28 cellular contexts compared by ENCODE assay signal in genomic region chr10:125076121-125076825, GRCh38.
A peak's percentile ranks its signal among the peaks of the same experiment; 100 is the strongest.
DNase-seq lines count a peak whose midpoint lies in the region; ATAC-seq and TF ChIP-seq lines count a peak whose summit lies in the region.
"Had no signal": no experiment of that assay in that cellular context is flagged by ENCODE, and none has a peak within 500 bp of the region (broad histone marks: within the 10 kb centered on the region; RNA-seq: fewer than 3 reads in every experiment).

No MANE protein-coding gene starts in this region.

- no peaks in the 10 kb centered on the region for H3K27me3 ChIP-seq in IMR-90 (ENCODE audit: control insufficient read depth, insufficient read depth, low read length)
- H3K27me3 ChIP-seq in lung (ENCODE audit: control insufficient read depth, insufficient read depth) = no peaks in the 10 kb centered on the region
- no peaks in the 10 kb centered on the region for H3K27me3 ChIP-seq in gastrocnemius medialis
- H3K27me3 ChIP-seq: esophagus squamous epithelium, neutrophil, thyroid gland had no signal

- peaks cover 59 to 87% of the 10 kb centered on the region in 2 experiments for H3K79me1 ChIP-seq in IMR-90 (ENCODE audit: low read depth in 1 of 2, low read length in 2 of 2)

- H4K91ac ChIP-seq in IMR-90 (ENCODE audit: insufficient read depth, low read depth, low read length) = peak overlapping the region; percentile 55; the same call in 1 of the 2 replicates

- H3K23ac ChIP-seq in IMR-90 (ENCODE audit: low read depth, low read length) = 0 out of 2 replicates have a peak overlapping the region, but pooled peaks have one; percentile 26

- no peak overlapping the region for H3K18ac ChIP-seq in IMR-90 (ENCODE audit: low read depth, low read length)

- peaks cover 6% of the 10 kb centered on the region for H3K27me3 Mint-ChIP-seq in endothelial cell (ENCODE audit: unreplicated experiment)
- H3K27me3 Mint-ChIP-seq: CD8-positive, alpha-beta memory T cell had no signal

- peaks cover 40% of the 10 kb centered on the region for H3K4me1 Mint-ChIP-seq in endothelial cell (ENCODE audit: unreplicated experiment)
- H3K4me1 Mint-ChIP-seq: CD8-positive, alpha-beta memory T cell; stimulated activated effector memory CD8-positive, alpha-beta T cell treated with anti-CD3 and anti-CD28 coated beads, Interleukin-12 subunit alpha, Interleukin-12 subunit beta, amount 100 ng/mL, for 72 hours had no signal

- POLR2A ChIA-PET in IMR-90 (lab: Charles Lee; ENCODE audit: unreplicated experiment) = no interaction called here

- H2AK9ac ChIP-seq in IMR-90 (replicated peaks; ENCODE audit: low read depth, low read length, poor library complexity) = peak overlapping the region; percentile 20

- peak overlapping the region; percentile 14 for H3K4me3 Mint-ChIP-seq in endothelial cell (ENCODE audit: unreplicated experiment)
- H3K4me3 Mint-ChIP-seq: CD8-positive, alpha-beta memory T cell; stimulated activated effector memory CD8-positive, alpha-beta T cell treated with anti-CD3 and anti-CD28 coated beads, Interleukin-12 subunit alpha, Interleukin-12 subunit beta, amount 100 ng/mL, for 72 hours had no signal

- TF ChIP-seq POLR2A in IMR-90 (IDR thresholded peaks at IDR 0.05; ENCODE audit: low read depth, low read length) = no peak
- TF ChIP-seq POLR2A in gastrocnemius medialis (IDR thresholded peaks at IDR 0.05) = no peak

- ATAC-seq in IMR-90 (ENCODE audit: low read depth) = no peak
- no peak for ATAC-seq in lung (ENCODE audit: insufficient read depth, low FRiP score)
- ATAC-seq in gastrocnemius medialis = no peak
- ATAC-seq in GM18502 (IDR thresholded peaks at IDR 0.05; ENCODE audit: poor library complexity, unreplicated experiment) = no peak
- ATAC-seq in HG02970 (IDR thresholded peaks at IDR 0.05; ENCODE audit: low FRiP score, unreplicated experiment) = no peak
- ATAC-seq: GM12878; stimulated activated effector memory CD8-positive, alpha-beta T cell treated with anti-CD3 and anti-CD28 coated beads, Interleukin-12 subunit alpha, Interleukin-12 subunit beta, amount 100 ng/mL, for 72 hours had no signal

- H4K5ac ChIP-seq in IMR-90 (ENCODE audit: low read depth, low read length) = 0 out of 2 replicates have a peak overlapping the region, but pooled peaks have one; percentile 19

- WGBS in IMR-90 (ENCODE audit: extremely low coverage in 2 of 2, insufficient read length in 1 of 2), 2 experiments = 93% methylated on average over 4 of the region's 15 CpGs; no CpG with 5 or more reads in 1 of the 2 experiments
- 76 to 86% methylated on average over 15 of the region's 15 CpGs for WGBS in lung, 2 donors

- H3K56ac ChIP-seq in IMR-90 (ENCODE audit: extremely low read depth, insufficient read depth, low read length) = no peak overlapping the region

- H2AK5ac ChIP-seq in IMR-90 (ENCODE audit: low read depth, low read length) = peak overlapping the region; percentile 88

- H3K9ac ChIP-seq in IMR-90 (ENCODE audit: low read depth, low read length) = no peak overlapping the region

- no peak overlapping the region for H3K4me2 ChIP-seq in IMR-90 (ENCODE audit: low read depth, low read length)

- CTCF ChIA-PET in IMR-90 (lab: Yijun Ruan, JAX) = no interaction called here

- H2BK15ac ChIP-seq in IMR-90 (ENCODE audit: low read depth, low read length) = no peak overlapping the region

- TF ChIP-seq RAD21 in IMR-90 (IDR thresholded peaks at IDR 0.05; ENCODE audit: low read length) = no peak

- H3K27ac ChIP-seq in IMR-90 (ENCODE audit: insufficient read depth, low read length) (peak overlapping the region; percentile 17; the same call in 1 of the 2 replicates), lung (ENCODE audit: low read depth in 1 of 2, low read length in 1 of 2) (peak overlapping the region; percentile 36 to 60), gastrocnemius medialis (peak overlapping the region; percentile 58 to 91 (median 76))

- in situ Hi-C loops in IMR-90 (cut with MboI; ENCODE audit: low sequenced_read_pairs) = no loop called here
- in situ Hi-C loops in gastrocnemius medialis (cut with MboI; ENCODE audit: low sequenced_read_pairs in 4 of 4) = no loop called here

- dilution Hi-C loops in IMR-90 (cut with HindIII; ENCODE audit: low sequenced_read_pairs, unreplicated experiment) = no loop called here

- H3K14ac ChIP-seq in IMR-90 (replicated peaks; ENCODE audit: low read depth, low read length) = peak overlapping the region; percentile 59

- peak overlapping the region; percentile 38; the same call in 1 of the 2 replicates for H2BK20ac ChIP-seq in IMR-90 (ENCODE audit: low read depth, low read length)

- H3K4me3 ChIP-seq in IMR-90 (ENCODE audit: insufficient read depth, low read depth, low read length) = no peak overlapping the region
- H3K4me3 ChIP-seq in lung = no peak overlapping the region
- no peak overlapping the region for H3K4me3 ChIP-seq in gastrocnemius medialis
- H3K4me3 ChIP-seq: esophagus squamous epithelium, GM12878, thyroid gland had no signal

- DNase-seq in IMR-90 (no peak), endothelial cell (ENCODE audit: low spot score) (no peak), lung (ENCODE audit: low spot score) (no peak), gastrocnemius medialis (peak in 1 of 2 donors; percentile 12), HuH-7.5 (ENCODE audit: low spot score) (no peak), foreskin melanocyte (no peak)
- DNase-seq: activated CD4-positive, alpha-beta T cell treated with anti-CD3 and anti-CD28 coated beads for 4 hours; activated gamma-delta T cell; CD8-positive, alpha-beta memory T cell; central memory CD4-positive, alpha-beta T cell; DMS53; effector CD4-positive, alpha-beta T cell; esophagus squamous epithelium; KG1; midbrain; MV-4-11; NCI-H2029; NCI-H510A; NK-92 treated with Interleukin-12 subunit alpha and Interleukin-12 subunit beta, amount 100 ng/mL, for 24 hours; retina; RPMI8226; SW 1271; thyroid gland had no signal

- H3K9me1 ChIP-seq in IMR-90 (ENCODE audit: insufficient read depth, low read length) = peaks cover 34% of the 10 kb centered on the region

- H3K4me1 ChIP-seq in IMR-90 (ENCODE audit: control insufficient read depth, insufficient read depth, low read length) (peaks cover 6% of the 10 kb centered on the region), lung (ENCODE audit: control insufficient read depth in 2 of 2, insufficient read depth in 2 of 2, low read length in 2 of 2) (peaks cover 7 to 12% of the 10 kb centered on the region in 2 donors), gastrocnemius medialis (peaks cover 56 to 58% of the 10 kb centered on the region in 2 donors)

- peak overlapping the region; percentile 38 to 66; a peak in 2 of 4 replicates for H4K8ac ChIP-seq in IMR-90 (ENCODE audit: low read depth in 2 of 2, low read length in 2 of 2)

- peak overlapping the region; percentile 68 for H3K4ac ChIP-seq in IMR-90 (ENCODE audit: low read depth, low read length)

- BruUV-seq in IMR-90 (replicated peaks; lab: Mats Ljungman, UMichigan) = no TSS peak

- peaks cover 18% of the 10 kb centered on the region for H3K36me3 ChIP-seq in IMR-90 (ENCODE audit: control insufficient read depth, insufficient read depth, low read length)
- peaks cover 0 to 16% of the 10 kb centered on the region in 2 donors for H3K36me3 ChIP-seq in lung (ENCODE audit: control insufficient read depth in 2 of 2, insufficient read depth in 2 of 2, low read length in 2 of 2)
- H3K36me3 ChIP-seq in gastrocnemius medialis = no peaks in the 10 kb centered on the region

- TF ChIP-seq CTCF in IMR-90 (conservative IDR thresholded peaks at IDR 0.05; ENCODE audit: low read depth, low read length) (no peak), endothelial cell (IDR thresholded peaks at IDR 0.05; ENCODE audit: unreplicated experiment) (no peak), lung (IDR thresholded peaks at IDR 0.05; ENCODE audit: control extremely low read depth, extremely low read depth) (no peak), gastrocnemius medialis (IDR thresholded peaks at IDR 0.05 in 4 of 5, conservative IDR thresholded peaks at IDR 0.05 in 1 of 5) (no peak)

- peaks cover 36% of the 10 kb centered on the region for H4K20me1 ChIP-seq in IMR-90 (ENCODE audit: insufficient read depth, low read length)

- H3K9me3 ChIP-seq in IMR-90 (ENCODE audit: control insufficient read depth, insufficient read depth, low read length) (no peaks in the 10 kb centered on the region), lung (ENCODE audit: control insufficient read depth in 2 of 2, insufficient read depth in 1 of 2, low read length in 1 of 2) (no peaks in the 10 kb centered on the region), gastrocnemius medialis (no peaks in the 10 kb centered on the region)
- H3K9me3 ChIP-seq: esophagus squamous epithelium, neutrophil, thyroid gland had no signal

- H3K36me3 Mint-ChIP-seq in endothelial cell (ENCODE audit: low read depth, unreplicated experiment) = peaks cover 37% of the 10 kb centered on the region
- H3K36me3 Mint-ChIP-seq: CD8-positive, alpha-beta memory T cell; stimulated activated effector memory CD8-positive, alpha-beta T cell treated with anti-CD3 and anti-CD28 coated beads, Interleukin-12 subunit alpha, Interleukin-12 subunit beta, amount 100 ng/mL, for 72 hours had no signal

- H2BK5ac ChIP-seq in IMR-90 (ENCODE audit: low read depth, low read length, poor library complexity, severe bottlenecking) = peak overlapping the region; percentile 17

- no peaks in the 10 kb centered on the region for H3K9me3 Mint-ChIP-seq in endothelial cell (ENCODE audit: unreplicated experiment)
- H3K9me3 Mint-ChIP-seq: CD8-positive, alpha-beta memory T cell; stimulated activated effector memory CD8-positive, alpha-beta T cell treated with anti-CD3 and anti-CD28 coated beads, Interleukin-12 subunit alpha, Interleukin-12 subunit beta, amount 100 ng/mL, for 72 hours had no signal

- H2AFZ ChIP-seq in IMR-90 (replicated peaks; ENCODE audit: low read length, poor library complexity) = peak overlapping the region; percentile 23

- intact Hi-C loops in IMR-90 (cut with micrococcal nuclease) (no loop called here), gastrocnemius medialis (cut with DNase I; ENCODE audit: low total_unique reads) (no loop called here)

- H2BK120ac ChIP-seq in IMR-90 (ENCODE audit: low read depth, low read length) = peak overlapping the region; percentile 55; the same call in 1 of the 2 replicates

- peak overlapping the region; percentile 4 for H3K27ac Mint-ChIP-seq in endothelial cell (ENCODE audit: unreplicated experiment)
- H3K27ac Mint-ChIP-seq: stimulated activated effector memory CD8-positive, alpha-beta T cell treated with anti-CD3 and anti-CD28 coated beads, Interleukin-12 subunit alpha, Interleukin-12 subunit beta, amount 100 ng/mL, for 72 hours had no signal

TF ChIP-seq in IMR-90, 13 proteins besides CTCF, POLR2A, EP300 and RAD21 (continues in another document):
- TF ChIP-seq BHLHE40 (IDR thresholded peaks at IDR 0.05; ENCODE audit: low read depth, low read length) (no peak), MXI1 (IDR thresholded peaks at IDR 0.05; ENCODE audit: borderline replicate concordance, low read depth, low read length) (no peak), RCOR1 (IDR thresholded peaks at IDR 0.05; ENCODE audit: insufficient replicate concordance, low read length) (no peak)

Comparison
In these comparisons a context has a peak if more than half of its experiments do, and no peak if none do; other contexts are left out.
1. H3K27ac ChIP-seq: peak in every context shown above with its lines; median percentile 76 in gastrocnemius medialis; 48 in lung; 17 in IMR-90.